21 cellular contexts compared by ENCODE assay signal in the genomic region with DNA sequence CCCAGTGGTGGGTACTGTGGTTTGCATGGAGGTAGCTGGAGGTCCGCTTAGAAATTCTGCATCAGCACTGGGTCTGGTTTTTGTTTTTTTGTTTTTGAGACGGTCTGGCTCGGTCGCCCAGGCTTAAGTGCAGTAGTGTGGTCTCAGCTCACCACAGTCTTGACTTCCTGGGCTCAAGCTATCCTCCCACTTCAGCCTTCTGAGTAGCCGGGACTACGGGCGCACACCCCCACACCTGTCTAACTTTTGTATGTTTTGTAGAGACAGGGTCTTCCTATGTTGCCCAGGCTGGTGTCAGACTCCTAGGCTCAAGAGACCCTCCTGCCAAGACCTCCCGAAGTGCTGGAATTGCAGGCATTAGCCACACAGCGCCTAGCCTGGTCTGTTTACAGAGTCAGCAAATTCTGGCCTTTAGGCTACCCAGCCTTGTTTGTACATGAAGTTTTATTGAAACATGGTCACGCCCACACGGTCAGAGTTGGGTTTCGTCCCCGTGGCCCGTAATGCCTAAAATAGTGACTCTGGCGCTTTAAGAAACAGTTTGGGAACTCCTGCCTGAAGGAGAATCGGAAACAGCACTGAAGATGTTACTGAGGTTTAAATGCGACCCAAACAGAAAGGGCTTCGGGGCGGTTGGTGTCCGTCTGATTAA. TPM values are rescaled to one million over a fixed set of nuclear protein-coding genes. Genes with fewer than 3 reads are reported as not detected.
DNase-seq lines count a peak whose midpoint lies in the region; ATAC-seq and TF ChIP-seq lines count a peak whose summit lies in the region.
"Had no signal": no experiment of that assay in that cellular context is flagged by ENCODE, and none has a peak within 500 bp of the region (broad histone marks: within the 10 kb centered on the region; RNA-seq: fewer than 3 reads in every experiment).

No MANE protein-coding gene starts in this region.

- H3K56ac ChIP-seq in IMR-90 (ENCODE audit: extremely low read depth, insufficient read depth, low read length) = no peak overlapping the region

- intact Hi-C loops in IMR-90 (cut with micrococcal nuclease) (no loop called here), left colon (cut with DNase I, micrococcal nuclease) (no loop called here)

- TF ChIP-seq POLR2A in IMR-90 (IDR thresholded peaks at IDR 0.05; ENCODE audit: low read depth, low read length) = no peak

- H3K27me3 ChIP-seq in IMR-90 (ENCODE audit: control insufficient read depth, insufficient read depth, low read length) = no peaks in the 10 kb centered on the region
- H3K27me3 ChIP-seq: BE2C, SJSA1 had no signal

- no peak overlapping the region for H4K5ac ChIP-seq in IMR-90 (ENCODE audit: low read depth, low read length)

- H3K9me3 Mint-ChIP-seq in activated T-cell treated with anti-CD3 and anti-CD28 coated beads, Interleukin-2, amount 50 U/mL, for 72 hours = no peaks in the 10 kb centered on the region
- no peaks in the 10 kb centered on the region for H3K9me3 Mint-ChIP-seq in progenitor cell of endocrine pancreas (ENCODE audit: low read depth)
- no peaks in the 10 kb centered on the region for H3K9me3 Mint-ChIP-seq in activated CD8-positive, alpha-beta memory T cell treated with anti-CD3 and anti-CD28 coated beads, Interleukin-2, amount 10 ng/mL, durations not matched to agents 7 days and 5 days (ENCODE audit: low read depth)

- no peak for DNase-seq in activated T-cell treated with anti-CD3 and anti-CD28 coated beads, Interleukin-2, amount 50 U/mL, for 72 hours
- no peak for DNase-seq in activated T-cell treated with anti-CD3 and anti-CD28 coated beads, Interleukin-2, amount 50 U/mL, for 1 hour
- DNase-seq in IMR-90 = no peak
- DNase-seq in left colon = peak in 1 of 2 donors; percentile 35
- DNase-seq in progenitor cell of endocrine pancreas (ENCODE audit: low spot score, unreplicated experiment) = no peak
- DNase-seq in activated CD8-positive, alpha-beta memory T cell treated with anti-CD3 and anti-CD28 coated beads, Interleukin-2, amount 10 ng/mL, durations not matched to agents 7 days and 5 days = no peak
- DNase-seq in activated CD4-positive, alpha-beta T cell treated with anti-CD3 and anti-CD28 coated beads for 4 hours = no peak
- DNase-seq: 8988T, ACHN, BE2C, KG1, NCI-H1048, NCI-H1417, NCI-H1694 treated with DMSO at 0.1 percent for 48 hours, NCI-H2081, NCI-H2227 treated with DMSO at 0.1 percent for 48 hours, NCI-H526 treated with DMSO at 0.1 percent for 48 hours, PC-9 had no signal

- no peak overlapping the region for H3K9ac ChIP-seq in IMR-90 (ENCODE audit: low read depth, low read length)

- no peak overlapping the region for H3K4ac ChIP-seq in IMR-90 (ENCODE audit: low read depth, low read length)

- no peak overlapping the region for H2BK120ac ChIP-seq in IMR-90 (ENCODE audit: low read depth, low read length)

- no TSS peak for BruUV-seq in IMR-90 (replicated peaks; lab: Mats Ljungman, UMichigan)

- peaks cover 0 to 10% of the 10 kb centered on the region in 2 experiments; a peak in 3 of 4 replicates for H3K79me1 ChIP-seq in IMR-90 (ENCODE audit: low read depth in 1 of 2, low read length in 2 of 2)

- POLR2A ChIA-PET in IMR-90 (lab: Charles Lee; ENCODE audit: unreplicated experiment) = no interaction called here

- H3K4me3 ChIP-seq in IMR-90 (ENCODE audit: insufficient read depth, low read depth, low read length) = no peak overlapping the region
- H3K4me3 ChIP-seq: PC-9, SJSA1 had no signal

- no peak overlapping the region for H3K23ac ChIP-seq in IMR-90 (ENCODE audit: low read depth, low read length)

- H3K14ac ChIP-seq in IMR-90 (replicated peaks; ENCODE audit: low read depth, low read length) = no peak overlapping the region

- H3K4me2 ChIP-seq in IMR-90 (ENCODE audit: low read depth, low read length) = no peak overlapping the region
- H3K4me2 ChIP-seq: PC-9 had no signal

- H3K36me3 ChIP-seq in IMR-90 (ENCODE audit: control insufficient read depth, insufficient read depth, low read length) = peaks cover 49% of the 10 kb centered on the region
- H3K36me3 ChIP-seq: BE2C had no signal

- H2AFZ ChIP-seq in IMR-90 (replicated peaks; ENCODE audit: low read length, poor library complexity) = no peak overlapping the region
- H2AFZ ChIP-seq: PC-9 had no signal

- no peak overlapping the region for H3K18ac ChIP-seq in IMR-90 (ENCODE audit: low read depth, low read length)

- no peak overlapping the region for H3K27ac ChIP-seq in IMR-90 (ENCODE audit: insufficient read depth, low read length)
- H3K27ac ChIP-seq: PC-9, SJSA1 had no signal

- no peaks in the 10 kb centered on the region for H3K27me3 Mint-ChIP-seq in activated T-cell treated with anti-CD3 and anti-CD28 coated beads, Interleukin-2, amount 50 U/mL, for 72 hours (ENCODE audit: low read depth)
- no peaks in the 10 kb centered on the region for H3K27me3 Mint-ChIP-seq in progenitor cell of endocrine pancreas
- H3K27me3 Mint-ChIP-seq in activated CD8-positive, alpha-beta memory T cell treated with anti-CD3 and anti-CD28 coated beads, Interleukin-2, amount 10 ng/mL, durations not matched to agents 7 days and 5 days = no peaks in the 10 kb centered on the region

- H3K4me1 Mint-ChIP-seq in activated T-cell treated with anti-CD3 and anti-CD28 coated beads, Interleukin-2, amount 50 U/mL, for 72 hours (ENCODE audit: low read depth) = no peaks in the 10 kb centered on the region
- no peaks in the 10 kb centered on the region for H3K4me1 Mint-ChIP-seq in progenitor cell of endocrine pancreas (ENCODE audit: low read depth)
- peaks cover 21% of the 10 kb centered on the region for H3K4me1 Mint-ChIP-seq in activated CD8-positive, alpha-beta memory T cell treated with anti-CD3 and anti-CD28 coated beads, Interleukin-2, amount 10 ng/mL, durations not matched to agents 7 days and 5 days

- 95% methylated on average over 9 of the region's 20 CpGs; no CpG with 5 or more reads in 1 of the 2 experiments for WGBS in IMR-90 (ENCODE audit: extremely low coverage in 2 of 2, insufficient read length in 1 of 2), 2 experiments

- peak overlapping the region; percentile 90 for H3K27ac Mint-ChIP-seq in activated T-cell treated with anti-CD3 and anti-CD28 coated beads, Interleukin-2, amount 50 U/mL, for 72 hours
- H3K27ac Mint-ChIP-seq in progenitor cell of endocrine pancreas = peak overlapping the region; percentile 16
- H3K27ac Mint-ChIP-seq in activated CD8-positive, alpha-beta memory T cell treated with anti-CD3 and anti-CD28 coated beads, Interleukin-2, amount 10 ng/mL, durations not matched to agents 7 days and 5 days = no peak overlapping the region

- TF ChIP-seq CTCF in IMR-90 (conservative IDR thresholded peaks at IDR 0.05; ENCODE audit: low read depth, low read length) = no peak
- no peak for TF ChIP-seq CTCF in progenitor cell of endocrine pancreas (IDR thresholded peaks at IDR 0.05; ENCODE audit: unreplicated experiment)

- no peak overlapping the region for H4K91ac ChIP-seq in IMR-90 (ENCODE audit: insufficient read depth, low read depth, low read length)

- in situ Hi-C loops in IMR-90 (cut with MboI; ENCODE audit: low sequenced_read_pairs) = no loop called here

- H2BK20ac ChIP-seq in IMR-90 (ENCODE audit: low read depth, low read length) = no peak overlapping the region

- no peaks in the 10 kb centered on the region for H4K20me1 ChIP-seq in IMR-90 (ENCODE audit: insufficient read depth, low read length)

- no peak overlapping the region for H3K4me3 Mint-ChIP-seq in activated T-cell treated with anti-CD3 and anti-CD28 coated beads, Interleukin-2, amount 50 U/mL, for 72 hours
- H3K4me3 Mint-ChIP-seq in progenitor cell of endocrine pancreas (ENCODE audit: low read depth) = no peak overlapping the region
- H3K4me3 Mint-ChIP-seq in activated CD8-positive, alpha-beta memory T cell treated with anti-CD3 and anti-CD28 coated beads, Interleukin-2, amount 10 ng/mL, durations not matched to agents 7 days and 5 days = no peak overlapping the region

- no peaks in the 10 kb centered on the region for H3K4me1 ChIP-seq in IMR-90 (ENCODE audit: control insufficient read depth, insufficient read depth, low read length)
- H3K4me1 ChIP-seq: BE2C, SJSA1 had no signal

- TF ChIP-seq RAD21 in IMR-90 (IDR thresholded peaks at IDR 0.05; ENCODE audit: low read length) = no peak

- no peak overlapping the region for H4K8ac ChIP-seq in IMR-90 (ENCODE audit: low read depth in 2 of 2, low read length in 2 of 2)

- ATAC-seq in activated T-cell treated with anti-CD3 and anti-CD28 coated beads, Interleukin-2, amount 50 U/mL, for 72 hours (replicated peaks in 1 of 2) = no peak
- ATAC-seq in IMR-90 (ENCODE audit: low read depth) (no peak), left colon (peak; percentile 77), HG03571 (IDR thresholded peaks at IDR 0.05; ENCODE audit: unreplicated experiment) (no peak)
- ATAC-seq in activated CD8-positive, alpha-beta memory T cell treated with anti-CD3 and anti-CD28 coated beads, Interleukin-2, amount 10 ng/mL, durations not matched to agents 7 days and 5 days = no peak
- ATAC-seq: Right ventricle myocardium inferior had no signal

- H3K9me3 ChIP-seq in IMR-90 (ENCODE audit: control insufficient read depth, insufficient read depth, low read length) = no peaks in the 10 kb centered on the region
- H3K9me3 ChIP-seq: BE2C, SJSA1 had no signal

- H2AK5ac ChIP-seq in IMR-90 (ENCODE audit: low read depth, low read length) = no peak overlapping the region

- no peak overlapping the region for H2BK15ac ChIP-seq in IMR-90 (ENCODE audit: low read depth, low read length)

- H2BK5ac ChIP-seq in IMR-90 (ENCODE audit: low read depth, low read length, poor library complexity, severe bottlenecking) = no peak overlapping the region

- no peaks in the 10 kb centered on the region for H3K9me1 ChIP-seq in IMR-90 (ENCODE audit: insufficient read depth, low read length)

- peaks cover 11 to 14% of the 10 kb centered on the region in 2 donors for H3K36me3 Mint-ChIP-seq in activated T-cell treated with anti-CD3 and anti-CD28 coated beads, Interleukin-2, amount 50 U/mL, for 72 hours (ENCODE audit: insufficient read depth in 2 of 2)
- peaks cover 11% of the 10 kb centered on the region for H3K36me3 Mint-ChIP-seq in progenitor cell of endocrine pancreas (ENCODE audit: insufficient read depth)
- H3K36me3 Mint-ChIP-seq in activated CD8-positive, alpha-beta memory T cell treated with anti-CD3 and anti-CD28 coated beads, Interleukin-2, amount 10 ng/mL, durations not matched to agents 7 days and 5 days = peaks cover 67% of the 10 kb centered on the region

- dilution Hi-C loops in IMR-90 (cut with HindIII; ENCODE audit: low sequenced_read_pairs, unreplicated experiment) = no loop called here

- CTCF ChIA-PET in IMR-90 (lab: Yijun Ruan, JAX) = no interaction called here
- CTCF ChIA-PET in activated CD8-positive, alpha-beta memory T cell treated with anti-CD3 and anti-CD28 coated beads, Interleukin-2, amount 10 ng/mL, durations not matched to agents 7 days and 5 days (lab: Charles Lee) = no interaction called here

- H2AK9ac ChIP-seq in IMR-90 (replicated peaks; ENCODE audit: low read depth, low read length, poor library complexity) = no peak overlapping the region

RNA-seq across cellular contexts. Expression of gene CTDP1, which starts 32.7 kb away (rescaled TPM):
- total RNA-seq in activated T-cell treated with anti-CD3 and anti-CD28 coated beads, Interleukin-2, amount 50 U/mL, for 72 hours = 100 to 1,000 TPM in 1 of 2 donors, 10 to 100 TPM in 1; 30.1 to 103 TPM
- 17.5 and 17.6 TPM in 2 replicates for total RNA-seq in IMR-90 (2012; rRNA removed)
- polyA plus RNA-seq in IMR-90 (2012; rRNA removed) = 13.4 and 14.5 TPM in 2 replicates
- 10.6 and 13.3 TPM in 2 replicates for polyA plus RNA-seq in IMR-90 (2012; cell fraction: cytosol; rRNA removed)
- 23.9 and 32.2 TPM in 2 replicates for polyA plus RNA-seq in IMR-90 (2012; cell fraction: nucleus; rRNA removed; ENCODE audit: low replicate concordance)
- 10 to 100 TPM; 31.4 to 36.3 TPM for total RNA-seq in left colon
- 23.9 and 24.9 TPM in 2 replicates for total RNA-seq in progenitor cell of endocrine pancreas
- total RNA-seq in activated CD8-positive, alpha-beta memory T cell treated with anti-CD3 and anti-CD28 coated beads, Interleukin-2, amount 10 ng/mL, durations not matched to agents 7 days and 5 days = 10 to 100 TPM; 38.4 to 39.7 TPM
